ENCODE assay signal across 17 cellular contexts in the genomic region with DNA sequence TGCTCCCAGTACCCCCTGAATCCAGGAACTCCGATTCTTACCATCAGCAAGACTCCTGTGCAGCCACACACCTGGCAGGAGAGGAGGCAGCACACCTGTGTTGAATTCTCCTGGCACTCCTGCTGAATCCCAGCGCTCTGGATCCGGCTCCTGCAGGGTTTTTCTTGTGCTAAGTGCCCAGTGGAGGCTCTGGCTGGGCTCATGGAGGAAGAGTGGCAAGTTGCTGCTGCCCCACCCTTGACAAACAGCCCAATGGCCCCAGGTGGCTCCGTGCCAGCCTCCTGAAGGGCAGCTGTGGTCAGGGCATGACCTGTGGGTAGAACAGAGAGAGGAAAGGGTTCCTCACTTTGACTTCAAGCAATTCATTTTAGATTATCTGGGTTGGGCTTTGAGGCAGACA. TPM values are rescaled to one million over a fixed set of nuclear protein-coding genes. Genes with fewer than 3 reads are reported as not detected.
DNase-seq lines count a peak whose midpoint lies in the region; ATAC-seq and TF ChIP-seq lines count a peak whose summit lies in the region.
"Had no signal": no experiment of that assay in that cellular context is flagged by ENCODE, and none has a peak within 500 bp of the region (broad histone marks: within the 10 kb centered on the region; RNA-seq: fewer than 3 reads in every experiment).

No MANE protein-coding gene starts in this region.

- H3K27ac Mint-ChIP-seq in H9, result no peak overlapping the region; a peak in 1 of 7 replicates
- H3K27ac Mint-ChIP-seq in stimulated activated effector memory CD8-positive, alpha-beta T cell treated with anti-CD3 and anti-CD28 coated beads, Interleukin-12 subunit alpha, Interleukin-12 subunit beta, amount 100 ng/mL, for 72 hours, result no peak overlapping the region
- H3K27ac Mint-ChIP-seq: activated CD4-positive, alpha-beta T cell treated with anti-CD3 and anti-CD28 coated beads, Interleukin-2, amount 10 ng/mL, durations not matched to agents 7 days and 5 days; activated naive CD4-positive, alpha-beta T cell treated with anti-CD3 and anti-CD28 coated beads, Interleukin-2, amount 10 ng/mL, durations not matched to agents 7 days and 5 days; HFFc6 had no signal

- H3K56ac ChIP-seq in H9 (ENCODE audit: insufficient read length, low read depth, low read length), result no peak overlapping the region

- H2BK15ac ChIP-seq in H9 (ENCODE audit: low read depth, low read length), result no peak overlapping the region

- no peaks in the 10 kb centered on the region; the same call in 1 of the 2 replicates for H3K4me1 ChIP-seq in H9 (ENCODE audit: insufficient read depth, low read length)
- peaks cover 0 to 12% (median 0%) of the 10 kb centered on the region in 4 donors for H3K4me1 ChIP-seq in Peyer's patch
- H3K4me1 ChIP-seq in mucosa of descending colon (ENCODE audit: low read depth), result peaks cover 20% of the 10 kb centered on the region
- H3K4me1 ChIP-seq: gastroesophageal sphincter had no signal

- no peaks in the 10 kb centered on the region for H4K20me1 ChIP-seq in H9 (ENCODE audit: control insufficient read depth, insufficient read depth, insufficient read length)

- no peak overlapping the region for H3K4ac ChIP-seq in H9 (ENCODE audit: low read depth, low read length)

- H2BK5ac ChIP-seq in H9 (ENCODE audit: insufficient read length, low read length), result no peak overlapping the region

- no peaks in the 10 kb centered on the region for H3K79me2 ChIP-seq in H9 (ENCODE audit: insufficient read depth, low read length)

- no peak overlapping the region for H2BK20ac ChIP-seq in H9 (ENCODE audit: low read depth, low read length, poor library complexity, severe bottlenecking)

- no peaks in the 10 kb centered on the region for H3K79me1 ChIP-seq in H9 (ENCODE audit: insufficient read depth, low read depth, low read length, poor library complexity, severe bottlenecking)

- no peak overlapping the region for H3K23ac ChIP-seq in H9 (ENCODE audit: insufficient read length, low read depth, low read length)

- no peaks in the 10 kb centered on the region for H3K27me3 ChIP-seq in H9 (ENCODE audit: insufficient read depth, low read length)
- no peaks in the 10 kb centered on the region for H3K27me3 ChIP-seq in Peyer's patch
- H3K27me3 ChIP-seq: gastroesophageal sphincter had no signal

- WGBS in H9 (ENCODE audit: extremely low coverage, insufficient read length, low lambda C conversion rate), result no CpG with 5 or more reads among the region's 4 CpGs

- no peak overlapping the region for H2BK120ac ChIP-seq in H9 (ENCODE audit: low read depth, low read length, poor library complexity, severe bottlenecking)

- H3K36me3 Mint-ChIP-seq in H9 (ENCODE audit: insufficient read depth in 1 of 3, low read depth in 3 of 3), result peaks cover 0 to 2% (median 0%) of the 10 kb centered on the region in 3 experiments; a peak in 1 of 7 replicates
- H3K36me3 Mint-ChIP-seq in stimulated activated effector memory CD8-positive, alpha-beta T cell treated with anti-CD3 and anti-CD28 coated beads, Interleukin-12 subunit alpha, Interleukin-12 subunit beta, amount 100 ng/mL, for 72 hours, result peaks cover 51% of the 10 kb centered on the region

- H3K18ac ChIP-seq in H9 (ENCODE audit: insufficient read length, low read depth, low read length), result no peak overlapping the region

- no peak for TF ChIP-seq CTCF in C4-2B (conservative IDR thresholded peaks at IDR 0.05)
- no peak for TF ChIP-seq CTCF in H9 (conservative IDR thresholded peaks at IDR 0.05)
- no peak for TF ChIP-seq CTCF in Peyer's patch (IDR thresholded peaks at IDR 0.05)
- no peak for TF ChIP-seq CTCF in mucosa of descending colon (IDR thresholded peaks at IDR 0.05)

- peak overlapping the region in 1 of 4 donors; percentile 29 for H3K4me3 ChIP-seq in Peyer's patch
- no peak overlapping the region for H3K4me3 ChIP-seq in mucosa of descending colon
- H3K4me3 ChIP-seq: gastroesophageal sphincter had no signal

- H3K27ac ChIP-seq in C4-2B, result peak overlapping the region; percentile 46
- H3K27ac ChIP-seq in H9 (ENCODE audit: insufficient read length, low read depth, low read length), result no peak overlapping the region
- peak overlapping the region in 1 of 4 donors; percentile 35 for H3K27ac ChIP-seq in Peyer's patch
- H3K27ac ChIP-seq: gastroesophageal sphincter had no signal

- H4K8ac ChIP-seq in H9 (replicated peaks; ENCODE audit: insufficient read length, low read depth, low read length), result no peak overlapping the region

- ATAC-seq in mucosa of descending colon (peak; percentile 95), GM19324 (IDR thresholded peaks at IDR 0.05; ENCODE audit: low FRiP score, unreplicated experiment) (no peak)
- no peak for ATAC-seq in stimulated activated effector memory CD8-positive, alpha-beta T cell treated with anti-CD3 and anti-CD28 coated beads, Interleukin-12 subunit alpha, Interleukin-12 subunit beta, amount 100 ng/mL, for 72 hours
- ATAC-seq: gastroesophageal sphincter had no signal

- H2AFZ ChIP-seq in H9 (ENCODE audit: low read length), result no peak overlapping the region

- H3K9ac ChIP-seq in H9 (ENCODE audit: extremely low read depth, insufficient read length, low read length), result no peak overlapping the region

- no peak for TF ChIP-seq POLR2A in Peyer's patch (IDR thresholded peaks at IDR 0.05)

- peaks cover 27 to 34% of the 10 kb centered on the region in 2 experiments for H3K4me1 Mint-ChIP-seq in H9
- peaks cover 35% of the 10 kb centered on the region for H3K4me1 Mint-ChIP-seq in stimulated activated effector memory CD8-positive, alpha-beta T cell treated with anti-CD3 and anti-CD28 coated beads, Interleukin-12 subunit alpha, Interleukin-12 subunit beta, amount 100 ng/mL, for 72 hours

- H3K9me3 Mint-ChIP-seq in H9, result no peaks in the 10 kb centered on the region
- H3K9me3 Mint-ChIP-seq in stimulated activated effector memory CD8-positive, alpha-beta T cell treated with anti-CD3 and anti-CD28 coated beads, Interleukin-12 subunit alpha, Interleukin-12 subunit beta, amount 100 ng/mL, for 72 hours, result no peaks in the 10 kb centered on the region
- H3K9me3 Mint-ChIP-seq: activated CD4-positive, alpha-beta T cell treated with anti-CD3 and anti-CD28 coated beads, Interleukin-2, amount 10 ng/mL, durations not matched to agents 7 days and 5 days; activated naive CD4-positive, alpha-beta T cell treated with anti-CD3 and anti-CD28 coated beads, Interleukin-2, amount 10 ng/mL, durations not matched to agents 7 days and 5 days; HFFc6; neural crest cell had no signal

- H3K9me3 ChIP-seq in H9 (ENCODE audit: control insufficient read depth, low read depth, low read length), result no peaks in the 10 kb centered on the region
- H3K9me3 ChIP-seq in Peyer's patch, result no peaks in the 10 kb centered on the region
- no peaks in the 10 kb centered on the region for H3K9me3 ChIP-seq in mucosa of descending colon
- H3K9me3 ChIP-seq: gastroesophageal sphincter had no signal

- H3K27me3 Mint-ChIP-seq in H9 (ENCODE audit: low read depth), result no peaks in the 10 kb centered on the region
- H3K27me3 Mint-ChIP-seq: activated CD4-positive, alpha-beta T cell treated with anti-CD3 and anti-CD28 coated beads, Interleukin-2, amount 10 ng/mL, durations not matched to agents 7 days and 5 days; activated naive CD4-positive, alpha-beta T cell treated with anti-CD3 and anti-CD28 coated beads, Interleukin-2, amount 10 ng/mL, durations not matched to agents 7 days and 5 days had no signal

- H3K36me3 ChIP-seq in Peyer's patch, result no peaks in the 10 kb centered on the region
- no peaks in the 10 kb centered on the region for H3K36me3 ChIP-seq in mucosa of descending colon (ENCODE audit: low read depth)
- H3K36me3 ChIP-seq: gastroesophageal sphincter had no signal

- no peak overlapping the region for H4K5ac ChIP-seq in H9 (ENCODE audit: insufficient read length, low read depth, low read length)

- no peak overlapping the region for H3T11ph ChIP-seq in H9 (ENCODE audit: low read length)

- no peak overlapping the region for H4K91ac ChIP-seq in H9 (ENCODE audit: insufficient read length, low read depth, low read length)

- no peak overlapping the region for H3K4me3 Mint-ChIP-seq in H9
- H3K4me3 Mint-ChIP-seq in stimulated activated effector memory CD8-positive, alpha-beta T cell treated with anti-CD3 and anti-CD28 coated beads, Interleukin-12 subunit alpha, Interleukin-12 subunit beta, amount 100 ng/mL, for 72 hours, result no peak overlapping the region
- H3K4me3 Mint-ChIP-seq: activated CD4-positive, alpha-beta T cell treated with anti-CD3 and anti-CD28 coated beads, Interleukin-2, amount 10 ng/mL, durations not matched to agents 7 days and 5 days; activated naive CD4-positive, alpha-beta T cell treated with anti-CD3 and anti-CD28 coated beads, Interleukin-2, amount 10 ng/mL, durations not matched to agents 7 days and 5 days; HFFc6; neural crest cell had no signal

- DNase-seq in H9 (peak; percentile 62), Peyer's patch (peak in 2 of 3 donors; percentile 66 to 81), mucosa of descending colon (peak; percentile 87 to 94 (median 93)), epidermal melanocyte (ENCODE audit: insufficient read length, low spot score) (no peak), EL (no peak)
- no peak for DNase-seq in stimulated activated effector memory CD8-positive, alpha-beta T cell treated with anti-CD3 and anti-CD28 coated beads, Interleukin-12 subunit alpha, Interleukin-12 subunit beta, amount 100 ng/mL, for 72 hours (ENCODE audit: low spot score in 2 of 2)
- DNase-seq: activated CD4-positive, alpha-beta T cell treated with anti-CD3 and anti-CD28 coated beads, Interleukin-2, amount 10 ng/mL, durations not matched to agents 7 days and 5 days; activated naive CD4-positive, alpha-beta T cell treated with anti-CD3 and anti-CD28 coated beads, Interleukin-2, amount 10 ng/mL, durations not matched to agents 7 days and 5 days; activated T-cell treated with anti-CD3 and anti-CD28 coated beads for 4 hours; HFFc6; NCI-H2081; Right ventricle myocardium superior had no signal

- H3K14ac ChIP-seq in H9 (ENCODE audit: insufficient read depth, low read length), result no peak overlapping the region; the same call in 1 of the 2 replicates

- H2AK5ac ChIP-seq in H9 (ENCODE audit: insufficient read length, low read length), result no peak overlapping the region

- no peak overlapping the region for H3K4me2 ChIP-seq in H9 (ENCODE audit: insufficient read depth, insufficient read length, low read length)

- intact Hi-C loops in mucosa of descending colon (cut with DNase I, micrococcal nuclease), result no loop called here

- no peak overlapping the region for H2BK12ac ChIP-seq in H9 (ENCODE audit: insufficient read length, low read depth, low read length)

- H3K23me2 ChIP-seq in H9 (ENCODE audit: insufficient read length, low read depth, low read length, poor library complexity, severe bottlenecking), result no peaks in the 10 kb centered on the region

RNA-seq across cellular contexts. Expression of gene CRACR2A, which starts 20.0 kb away (rescaled TPM):
- total RNA-seq in H9 (2021) (2.0 and 2.1 TPM in 2 replicates), Peyer's patch (10 to 100 TPM; 52.3 to 81.7 (median 65.9) TPM), mucosa of descending colon (10 to 100 TPM; 26.9 to 72.5 (median 69.7) TPM)
- total RNA-seq: M059J had no signal

Comparison
In these comparisons a context has a peak if more than half of its experiments do, and no peak if none do; other contexts are left out.
1. DNase-seq: peak in H9 (single experiment), Peyer's patch (2 of 3) and mucosa of descending colon (3 of 3); none in stimulated activated effector memory CD8-positive, alpha-beta T cell treated with anti-CD3 and anti-CD28 coated beads, Interleukin-12 subunit alpha, Interleukin-12 subunit beta, amount 100 ng/mL, for 72 hours (0 of 2), epidermal melanocyte (single experiment) and EL (single experiment).